In the genomic region with DNA sequence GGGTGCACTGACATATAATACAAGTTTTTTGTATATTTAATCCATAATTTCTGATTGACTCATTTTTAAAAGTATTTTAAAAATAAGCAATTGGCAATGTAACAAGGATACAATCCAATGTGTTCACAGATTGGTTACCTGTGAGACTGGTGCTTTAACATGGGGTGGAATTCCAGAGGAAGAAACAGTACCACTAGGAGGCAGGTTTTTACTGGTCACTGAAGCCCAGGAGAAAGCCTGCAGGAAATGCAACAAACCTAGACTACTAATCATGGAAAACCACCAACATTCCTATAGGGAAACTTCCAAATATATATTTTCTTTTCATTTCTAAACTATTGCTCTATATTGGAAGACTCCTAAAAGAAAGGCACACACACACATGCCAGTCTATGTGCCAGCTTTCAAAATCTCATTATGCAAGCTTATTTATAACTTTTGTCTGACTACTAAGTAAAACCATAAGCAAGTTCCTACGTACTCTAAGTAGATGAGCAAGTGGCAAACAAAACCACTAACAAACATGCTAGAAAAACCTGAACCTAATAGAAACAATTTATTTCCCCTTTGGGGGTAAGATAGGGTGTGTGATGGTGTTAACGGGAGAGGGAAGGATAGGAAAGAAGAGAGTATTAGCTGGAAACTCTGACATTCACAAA, we compare ENCODE assay signal across 8 cellular contexts. TPM values are rescaled to one million over a fixed set of nuclear protein-coding genes. Genes with fewer than 3 reads are reported as not detected.
A peak's percentile ranks its signal among the peaks of the same experiment; 100 is the strongest.
DNase-seq lines count a peak whose midpoint lies in the region; ATAC-seq and TF ChIP-seq lines count a peak whose summit lies in the region.

No MANE protein-coding gene starts in this region.

- no peak overlapping the region for H3K14ac ChIP-seq in IMR-90 (replicated peaks; ENCODE audit: low read depth, low read length)

- no peak overlapping the region for H3K56ac ChIP-seq in IMR-90 (ENCODE audit: extremely low read depth, insufficient read depth, low read length)

- peak; percentile 62 for TF ChIP-seq RAD21 in IMR-90 (IDR thresholded peaks at IDR 0.05; ENCODE audit: low read length)

- TF ChIP-seq CTCF in IMR-90 (conservative IDR thresholded peaks at IDR 0.05; ENCODE audit: low read depth, low read length), result peak; percentile 51

- H3K9me3 Mint-ChIP-seq in central memory CD8-positive, alpha-beta T cell, result no peaks in the 10 kb centered on the region

- H3K4me3 Mint-ChIP-seq in central memory CD8-positive, alpha-beta T cell, result no peak overlapping the region

- H3K27me3 Mint-ChIP-seq in central memory CD8-positive, alpha-beta T cell, result no peaks in the 10 kb centered on the region

- no peak overlapping the region for H3K27ac ChIP-seq in IMR-90 (ENCODE audit: insufficient read depth, low read length)

- H3K27me3 ChIP-seq in IMR-90 (ENCODE audit: control insufficient read depth, insufficient read depth, low read length), result no peaks in the 10 kb centered on the region

- no peak overlapping the region for H4K8ac ChIP-seq in IMR-90 (ENCODE audit: low read depth in 2 of 2, low read length in 2 of 2)

- no peak overlapping the region for H2AK9ac ChIP-seq in IMR-90 (replicated peaks; ENCODE audit: low read depth, low read length, poor library complexity)

- peaks cover 37% of the 10 kb centered on the region for H3K4me1 Mint-ChIP-seq in central memory CD8-positive, alpha-beta T cell

- peak; percentile 30 for DNase-seq in Caki2 (ENCODE audit: low read depth)
- peak; percentile 55 for DNase-seq in IMR-90
- DNase-seq in central memory CD8-positive, alpha-beta T cell (ENCODE audit: low spot score in 2 of 2), result no peak
- peak; percentile 20 for DNase-seq in myocyte (ENCODE audit: low read depth)
- DNase-seq in GM19240 (ENCODE audit: insufficient read length, low spot score), result no peak

- dilution Hi-C loops in IMR-90 (cut with HindIII; ENCODE audit: low sequenced_read_pairs, unreplicated experiment), result no loop called here

- H2BK5ac ChIP-seq in IMR-90 (ENCODE audit: low read depth, low read length, poor library complexity, severe bottlenecking), result peak overlapping the region; percentile 3

- peaks cover 25% of the 10 kb centered on the region for H3K36me3 ChIP-seq in IMR-90 (ENCODE audit: control insufficient read depth, insufficient read depth, low read length)

- no peak overlapping the region for H4K91ac ChIP-seq in IMR-90 (ENCODE audit: insufficient read depth, low read depth, low read length)

- H3K23ac ChIP-seq in IMR-90 (ENCODE audit: low read depth, low read length), result no peak overlapping the region

- H3K9ac ChIP-seq in IMR-90 (ENCODE audit: low read depth, low read length), result no peak overlapping the region

- H3K4ac ChIP-seq in IMR-90 (ENCODE audit: low read depth, low read length), result no peak overlapping the region

- no TSS peak for BruUV-seq in IMR-90 (replicated peaks; lab: Mats Ljungman, UMichigan)

- peaks cover 16 to 36% of the 10 kb centered on the region in 2 experiments for H3K79me1 ChIP-seq in IMR-90 (ENCODE audit: low read depth in 1 of 2, low read length in 2 of 2)

- H2BK120ac ChIP-seq in IMR-90 (ENCODE audit: low read depth, low read length), result no peak overlapping the region

- in situ Hi-C loops in Caki2 (cut with HindIII; ENCODE audit: low pct_unique_long_range_greater_than_20kb, low sequenced_read_pairs) (no loop called here), IMR-90 (cut with MboI; ENCODE audit: low sequenced_read_pairs) (no loop called here)

- H3K9me3 ChIP-seq in IMR-90 (ENCODE audit: control insufficient read depth, insufficient read depth, low read length), result no peaks in the 10 kb centered on the region

- ATAC-seq in IMR-90 (ENCODE audit: low read depth), result peak; percentile 61; the same call in 1 of the 2 replicates
- no peak for ATAC-seq in central memory CD8-positive, alpha-beta T cell (replicated peaks; ENCODE audit: extremely low read depth, poor library complexity, severe bottlenecking)
- ATAC-seq in HG02852 (IDR thresholded peaks at IDR 0.05; ENCODE audit: unreplicated experiment), result no peak
- ATAC-seq in HG02885 (IDR thresholded peaks at IDR 0.05; ENCODE audit: poor library complexity, unreplicated experiment), result no peak
- no peak for ATAC-seq in HG02610 (IDR thresholded peaks at IDR 0.05; ENCODE audit: unreplicated experiment)

- peak overlapping the region; percentile 52 for H3K27ac Mint-ChIP-seq in central memory CD8-positive, alpha-beta T cell (ENCODE audit: low read depth)

- no peak overlapping the region for H2AFZ ChIP-seq in IMR-90 (replicated peaks; ENCODE audit: low read length, poor library complexity)

- intact Hi-C loops in IMR-90 (cut with micrococcal nuclease), result loop anchor here (2.0 to 10.0 kb wide), 3 partner anchors 195 to 321 kb away; a partner anchor contains a TSS

- no peaks in the 10 kb centered on the region for H3K4me1 ChIP-seq in IMR-90 (ENCODE audit: control insufficient read depth, insufficient read depth, low read length)

- TF ChIP-seq POLR2A in IMR-90 (IDR thresholded peaks at IDR 0.05; ENCODE audit: low read depth, low read length), result no peak

- POLR2A ChIA-PET in IMR-90 (lab: Charles Lee; ENCODE audit: unreplicated experiment), result interaction anchor here (0.6 kb wide), 1 partner anchor 13 kb away, joined by 3 read pairs; no protein-coding TSS in a partner anchor

- no peaks in the 10 kb centered on the region for H3K9me1 ChIP-seq in IMR-90 (ENCODE audit: insufficient read depth, low read length)

- no peak overlapping the region for H3K4me3 ChIP-seq in IMR-90 (ENCODE audit: insufficient read depth, low read depth, low read length)

- CTCF ChIA-PET in IMR-90 (lab: Yijun Ruan, JAX), result interaction anchor here (0.8 to 2.2 kb wide), 3 partner anchors 14 to 70 kb away, joined by 3 to 6 read pairs (median 3); a partner anchor contains a TSS

- no peak overlapping the region for H4K5ac ChIP-seq in IMR-90 (ENCODE audit: low read depth, low read length)

- no peak overlapping the region for H2BK15ac ChIP-seq in IMR-90 (ENCODE audit: low read depth, low read length)

- no CpG with 5 or more reads among the region's 2 CpGs for WGBS in IMR-90 (ENCODE audit: extremely low coverage in 2 of 2, insufficient read length in 1 of 2), 2 experiments

- no peak overlapping the region for H2AK5ac ChIP-seq in IMR-90 (ENCODE audit: low read depth, low read length)

- H3K36me3 Mint-ChIP-seq in central memory CD8-positive, alpha-beta T cell (ENCODE audit: insufficient read depth), result peaks cover 79% of the 10 kb centered on the region

- H3K4me2 ChIP-seq in IMR-90 (ENCODE audit: low read depth, low read length), result no peak overlapping the region

- H2BK20ac ChIP-seq in IMR-90 (ENCODE audit: low read depth, low read length), result no peak overlapping the region

- peaks cover 9% of the 10 kb centered on the region; the same call in 1 of the 2 replicates for H4K20me1 ChIP-seq in IMR-90 (ENCODE audit: insufficient read depth, low read length)

- H3K18ac ChIP-seq in IMR-90 (ENCODE audit: low read depth, low read length), result no peak overlapping the region

TF ChIP-seq in IMR-90, 13 proteins besides CTCF, POLR2A, EP300 and RAD21:
- TF ChIP-seq SMC3 (IDR thresholded peaks at IDR 0.05; ENCODE audit: low read depth, low read length), result peak; percentile 46
- no peak for TF ChIP-seq MAZ (IDR thresholded peaks at IDR 0.05; ENCODE audit: borderline replicate concordance, low read depth, low read length)

RNA-seq across cellular contexts. Expression of a gene that starts 19.2 kb away (rescaled TPM):
- total RNA-seq in Caki2 (2014; rRNA removed; shearing (Covaris generic); ENCODE audit: low replicate concordance), result 35.8 and 36.3 TPM in 2 replicates
- 183 and 306 TPM in 2 replicates for total RNA-seq in IMR-90 (2012; rRNA removed)
- 63.3 and 80.5 TPM in 2 replicates for polyA plus RNA-seq in IMR-90 (2012; rRNA removed)
- 38.6 and 103 TPM in 2 replicates for polyA plus RNA-seq in IMR-90 (2012; cell fraction: cytosol; rRNA removed)
- 11.8 and 39.2 TPM in 2 replicates for polyA plus RNA-seq in IMR-90 (2012; cell fraction: nucleus; rRNA removed; ENCODE audit: low replicate concordance)
- 193 and 231 TPM in 2 replicates for total RNA-seq in myocyte
- polyA plus RNA-seq in myocyte (2012), result 95.1 TPM

RNA-seq across cellular contexts. Expression of a gene that starts 23.6 kb away (rescaled TPM):
- 1.8 and 5.7 TPM in 2 replicates for total RNA-seq in Caki2 (2014; rRNA removed; shearing (Covaris generic); ENCODE audit: low replicate concordance)
- total RNA-seq in IMR-90 (2012; rRNA removed) (under 0.01 and 0.18 TPM in 2 replicates), myocyte (0.10 and 0.59 TPM in 2 replicates)
- 0.09 TPM in 1 of 2 replicates, not detected in the other for polyA plus RNA-seq in IMR-90 (2012; rRNA removed)
- polyA plus RNA-seq in IMR-90 (2012; cell fraction: cytosol; rRNA removed), result 0.03 and 0.06 TPM in 2 replicates
- polyA plus RNA-seq in IMR-90 (2012; cell fraction: nucleus; rRNA removed; ENCODE audit: low replicate concordance), result 0.06 TPM in 1 of 2 replicates, not detected in the other
- 0.09 TPM for polyA plus RNA-seq in myocyte (2012)

Comparison
In these comparisons a context has a peak if more than half of its experiments do, and no peak if none do; other contexts are left out.
1. DNase-seq: peak in Caki2 (single experiment), IMR-90 (single experiment) and myocyte (single experiment); none in central memory CD8-positive, alpha-beta T cell (0 of 2) and GM19240 (single experiment).